ENCODE assay signal across 25 cellular contexts in genomic region chr3:189734061-189734460, GRCh38.
"Had no signal": no experiment of that assay in that cellular context is flagged by ENCODE, and none has a peak within 500 bp of the region (broad histone marks: within the 10 kb centered on the region; RNA-seq: fewer than 3 reads in every experiment).

No MANE protein-coding gene starts in this region.

- H3K9me3 ChIP-seq: colonic mucosa, esophagus muscularis mucosa, esophagus squamous epithelium, gastrocnemius medialis, gastroesophageal sphincter, heart left ventricle, heart right ventricle had no signal

- H3K36me3 ChIP-seq: colonic mucosa, esophagus muscularis mucosa, esophagus squamous epithelium, gastroesophageal sphincter, heart left ventricle, heart right ventricle had no signal

- H3K27ac Mint-ChIP-seq: dendritic cell treated with granulocyte-macrophage colony-stimulating factor and Interleukin-4, amounts not matched to agents 40 ng/mL and 50 ng/mL, for 4 days; effector memory CD8-positive, alpha-beta T cell; endodermal cell had no signal

- ATAC-seq: effector memory CD8-positive, alpha-beta T cell; esophagus mucosa; foreskin keratinocyte; gastrocnemius medialis; gastroesophageal sphincter; heart left ventricle; heart right ventricle had no signal

- H3K27ac ChIP-seq: colonic mucosa, coronary artery, dorsolateral prefrontal cortex, epithelial cell of prostate, esophagus muscularis mucosa, esophagus squamous epithelium, foreskin keratinocyte, gastrocnemius medialis, gastroesophageal sphincter, heart left ventricle, heart right ventricle had no signal

- H3K4me3 Mint-ChIP-seq: dendritic cell treated with granulocyte-macrophage colony-stimulating factor and Interleukin-4, amounts not matched to agents 40 ng/mL and 50 ng/mL, for 4 days; effector memory CD8-positive, alpha-beta T cell; endodermal cell had no signal

- H3K4me1 ChIP-seq: colonic mucosa, esophagus muscularis mucosa, esophagus squamous epithelium, foreskin keratinocyte, gastroesophageal sphincter, heart left ventricle, heart right ventricle had no signal

- H3K4me3 ChIP-seq: colonic mucosa, coronary artery, dorsolateral prefrontal cortex, esophagus muscularis mucosa, esophagus squamous epithelium, gastrocnemius medialis, gastroesophageal sphincter, heart left ventricle, heart right ventricle had no signal

- DNase-seq: colonic mucosa; cortex of kidney; dermis blood vessel endothelial cell; dorsolateral prefrontal cortex; effector CD4-positive, alpha-beta T cell; effector CD8-positive, alpha-beta T cell; effector memory CD4-positive, alpha-beta T cell; effector memory CD8-positive, alpha-beta T cell; endodermal cell; erythroblast; esophagus squamous epithelium; foreskin fibroblast; foreskin keratinocyte; foreskin melanocyte; gastrocnemius medialis; glutamatergic neuron; head of caudate nucleus; heart left ventricle; heart right ventricle had no signal

- H3K27me3 Mint-ChIP-seq: dendritic cell treated with granulocyte-macrophage colony-stimulating factor and Interleukin-4, amounts not matched to agents 40 ng/mL and 50 ng/mL, for 4 days had no signal

- H3K27me3 ChIP-seq: colonic mucosa, esophagus muscularis mucosa, esophagus squamous epithelium, foreskin keratinocyte, gastrocnemius medialis, gastroesophageal sphincter, heart left ventricle, heart right ventricle had no signal

- H3K9me3 Mint-ChIP-seq: effector memory CD8-positive, alpha-beta T cell; endodermal cell had no signal
